ENCODE assay signal across 8 cellular contexts in the genomic region with DNA sequence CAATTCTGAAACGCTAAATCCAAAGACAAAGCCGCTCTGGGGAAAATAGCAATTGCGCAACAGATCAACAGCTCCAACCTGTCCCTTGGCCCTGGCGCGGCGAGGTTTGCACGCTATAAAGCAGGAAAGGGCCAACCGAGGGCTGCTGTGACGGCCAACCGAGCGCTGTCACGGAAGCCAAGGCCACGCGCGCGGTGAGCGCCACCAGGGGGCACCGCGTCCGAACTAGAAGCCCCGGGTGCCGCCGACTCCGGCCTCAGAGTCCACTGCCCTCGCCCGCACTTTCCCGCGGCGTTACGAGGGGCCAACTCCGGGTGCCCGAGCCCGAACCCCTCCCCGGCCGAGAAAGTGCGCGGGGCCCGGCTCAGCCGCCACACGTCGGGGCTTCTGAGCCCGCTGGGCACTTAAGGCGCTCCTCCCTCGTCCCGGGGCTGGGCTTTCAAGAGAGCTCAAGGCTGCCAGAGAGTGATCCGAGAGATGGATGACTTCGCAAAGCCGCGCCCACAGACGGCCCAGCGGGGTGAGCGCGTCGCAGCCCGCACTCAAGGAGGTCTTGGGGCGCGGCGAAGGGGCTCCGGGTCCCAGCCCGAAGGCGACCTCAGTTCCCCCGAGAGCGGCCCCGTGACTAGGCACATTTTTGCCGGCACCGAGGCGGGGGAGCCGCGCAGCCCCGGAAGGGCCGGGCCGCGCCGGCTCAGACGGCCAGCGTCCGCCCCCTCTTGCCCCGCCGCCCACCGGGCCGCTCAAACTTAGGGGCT. TPM values are rescaled to one million over a fixed set of nuclear protein-coding genes. Genes with fewer than 3 reads are reported as not detected.
DNase-seq lines count a peak whose midpoint lies in the region; ATAC-seq and TF ChIP-seq lines count a peak whose summit lies in the region.

No MANE protein-coding gene starts in this region.

- H3K4me1 ChIP-seq in cardiac muscle cell (ENCODE audit: low read depth) (peaks cover 32% of the 10 kb centered on the region), parathyroid adenoma (peaks cover 26% of the 10 kb centered on the region), tibial nerve (peaks cover 10 to 48% (median 35%) of the 10 kb centered on the region in 4 donors)

- 0 to 1% methylated on average over 35 to 49 of the region's 81 CpGs for WGBS in tibial nerve, 2 donors

- peak overlapping the region; percentile 96 for H3K4me2 ChIP-seq in parathyroid adenoma (ENCODE audit: low read length)

- TF ChIP-seq CTCF in GM12873 (IDR thresholded peaks at IDR 0.05; ENCODE audit: insufficient read depth, low read depth, low read length, missing control alignments) (peak; percentile 87), cardiac muscle cell (IDR thresholded peaks at IDR 0.05; ENCODE audit: low read depth, low read length) (peak; percentile 88), parathyroid adenoma (IDR thresholded peaks at IDR 0.05) (peak; percentile 95), tibial nerve (IDR thresholded peaks at IDR 0.05) (peak; percentile 84 to 98 (median 86))

- peak; percentile 58 to 73 for TF ChIP-seq POLR2A in tibial nerve (IDR thresholded peaks at IDR 0.05)

- peak; percentile 96 to 100 for TF ChIP-seq EP300 in tibial nerve (IDR thresholded peaks at IDR 0.05)

- H3K9ac ChIP-seq in parathyroid adenoma = peak overlapping the region; percentile 84

- H3K9me3 ChIP-seq in cardiac muscle cell (ENCODE audit: low read depth) (no peaks in the 10 kb centered on the region), parathyroid adenoma (ENCODE audit: control insufficient read depth, low read length) (no peaks in the 10 kb centered on the region), tibial nerve (no peaks in the 10 kb centered on the region)

- peaks cover 36% of the 10 kb centered on the region for H3K79me2 ChIP-seq in parathyroid adenoma

- H3K27me3 ChIP-seq in cardiac muscle cell = no peaks in the 10 kb centered on the region
- no peaks in the 10 kb centered on the region for H3K27me3 ChIP-seq in parathyroid adenoma (ENCODE audit: control insufficient read depth, insufficient read depth, low read length)
- no peaks in the 10 kb centered on the region for H3K27me3 ChIP-seq in tibial nerve

- peak; percentile 91 for DNase-seq in NCI-H1105 treated with DMSO at 0.1 percent for 48 hours (lab: John Stamatoyannopoulos, UW)
- DNase-seq in SKM-1 treated with dmso at 0.1 percent for 144 hours (lab: John Stamatoyannopoulos, UW; ENCODE audit: unreplicated experiment) = peak; percentile 92
- peak; percentile 79 for DNase-seq in activated naive CD8-positive, alpha-beta T cell treated with anti-CD3 and anti-CD28 coated beads, Interleukin-2, amount 50 U/mL, for 16 hours (ENCODE audit: low read depth, low spot score)
- DNase-seq in cardiac muscle cell (ENCODE audit: low read depth in 1 of 2, low spot score in 1 of 2) = peak; percentile 99
- DNase-seq in tibial nerve (ENCODE audit: low spot score in 2 of 2) = peak; percentile 99

- H3K27ac ChIP-seq in cardiac muscle cell (peak overlapping the region; percentile 96), parathyroid adenoma (peak overlapping the region; percentile 99), tibial nerve (peak overlapping the region; percentile 99 to 100 (median 100))

- ATAC-seq in HG02678 (IDR thresholded peaks at IDR 0.05; ENCODE audit: unreplicated experiment) = peak; percentile 51

- peak overlapping the region; percentile 98 for H2AFZ ChIP-seq in parathyroid adenoma

- peak overlapping the region; percentile 96 for H3K4me3 ChIP-seq in cardiac muscle cell
- H3K4me3 ChIP-seq in parathyroid adenoma (ENCODE audit: low read depth, low read length) = peak overlapping the region; percentile 94
- peak overlapping the region; percentile 85 to 97 (median 91) for H3K4me3 ChIP-seq in tibial nerve

- H3K36me3 ChIP-seq in cardiac muscle cell (no peaks in the 10 kb centered on the region), parathyroid adenoma (ENCODE audit: control insufficient read depth, insufficient read depth, low read length) (no peaks in the 10 kb centered on the region), tibial nerve (no peaks in the 10 kb centered on the region)

RNA-seq across cellular contexts. Expression of a gene that starts 0.9 kb away (rescaled TPM):
- 56.6 and 70.0 TPM in 2 replicates for total RNA-seq in cardiac muscle cell
- polyA plus RNA-seq in cardiac muscle cell = 84.5 and 90.5 TPM in 2 replicates
- 100 to 1,000 TPM; 112 to 164 (median 145) TPM for total RNA-seq in tibial nerve

RNA-seq across cellular contexts. Expression of a gene that starts 51.0 kb away (rescaled TPM):
- 63.2 and 78.6 TPM in 2 replicates for total RNA-seq in cardiac muscle cell
- polyA plus RNA-seq in cardiac muscle cell = 67.3 and 81.7 TPM in 2 replicates
- total RNA-seq in tibial nerve = 100 to 1,000 TPM in 1 of 4 donors, 10 to 100 TPM in 3; 77.3 to 102 (median 94.4) TPM

Comparison
In these comparisons a context has a peak if more than half of its experiments do, and no peak if none do; other contexts are left out.
1. Peak in every context shown above with its lines: DNase-seq, ATAC-seq, H3K4me3 ChIP-seq and H3K27ac ChIP-seq.